In the genomic region with DNA sequence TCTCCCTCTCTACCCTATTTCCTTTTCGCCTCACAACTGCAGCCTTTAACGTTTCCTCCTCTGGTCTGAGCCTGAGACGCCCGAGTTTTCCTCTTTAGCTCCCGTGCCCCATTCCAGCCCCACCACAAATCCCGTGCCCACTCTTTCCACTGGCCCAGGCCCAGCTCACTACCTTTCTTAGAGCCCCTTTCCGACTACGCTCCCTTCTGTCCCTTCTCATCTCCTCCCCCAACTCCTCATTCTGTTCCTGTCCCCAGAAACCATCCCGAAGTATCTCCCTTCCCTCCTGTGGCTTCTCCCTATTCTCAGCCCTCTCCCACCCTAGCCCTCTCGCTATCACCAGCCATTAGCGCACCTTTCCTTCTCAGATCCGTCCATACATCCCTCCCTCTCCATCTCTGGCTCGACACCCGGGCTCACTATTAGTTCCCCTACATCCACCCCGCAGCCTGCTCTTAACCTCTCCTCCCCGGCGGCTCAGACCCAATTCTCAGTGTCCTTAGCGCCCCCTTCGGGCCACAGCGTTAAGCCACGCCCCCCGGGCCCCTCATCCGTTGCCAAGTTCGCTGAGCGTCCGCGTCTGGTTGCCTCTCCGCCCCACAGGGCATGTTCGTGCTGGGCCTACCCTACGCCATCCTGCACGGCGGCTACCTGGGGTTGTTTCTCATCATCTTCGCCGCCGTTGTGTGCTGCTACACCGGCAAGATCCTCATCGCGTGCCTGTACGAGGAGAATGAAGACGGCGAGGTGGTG, we compare ENCODE assay signal across 8 cellular contexts. TPM values are rescaled to one million over a fixed set of nuclear protein-coding genes. Genes with fewer than 3 reads are reported as not detected.
A peak's percentile ranks its signal among the peaks of the same experiment; 100 is the strongest.
DNase-seq lines count a peak whose midpoint lies in the region; ATAC-seq and TF ChIP-seq lines count a peak whose summit lies in the region.

No MANE protein-coding gene starts in this region.

- H3K36me3 ChIP-seq in upper lobe of right lung: no peaks in the 10 kb centered on the region

- H3K27ac ChIP-seq in foreskin keratinocyte (no peak overlapping the region), upper lobe of right lung (no peak overlapping the region)

- no peak overlapping the region for H3K4me3 ChIP-seq in upper lobe of right lung

- H3K27me3 ChIP-seq in foreskin keratinocyte (peaks cover 100% of the 10 kb centered on the region), upper lobe of right lung (peaks cover 100% of the 10 kb centered on the region)

- no peak for ATAC-seq in left ventricle myocardium superior
- ATAC-seq in foreskin keratinocyte: no peak
- no peak for ATAC-seq in upper lobe of right lung
- no peak for ATAC-seq in HG03280 (IDR thresholded peaks at IDR 0.05; ENCODE audit: unreplicated experiment)

- H3K4me1 ChIP-seq in foreskin keratinocyte: no peaks in the 10 kb centered on the region
- H3K4me1 ChIP-seq in upper lobe of right lung: peaks cover 12% of the 10 kb centered on the region

- intact Hi-C loops in left ventricle myocardium superior (cut with micrococcal nuclease): no loop called here
- intact Hi-C loops in cardiac septum (cut with DNase I): no loop called here
- intact Hi-C loops in upper lobe of right lung (cut with DNase I): no loop called here

- DNase-seq in left ventricle myocardium superior: peak; percentile 45
- DNase-seq in cardiac septum (ENCODE audit: low spot score): no peak
- peak; percentile 79 to 85 for DNase-seq in activated CD4-positive, alpha-beta T cell treated with anti-CD3 and anti-CD28 coated beads, Interleukin-2, amount 50 U/mL, for 48 hours
- DNase-seq in foreskin keratinocyte: no peak
- DNase-seq in stimulated activated CD8-positive, alpha-beta memory T cell treated with anti-CD3 and anti-CD28 coated beads, Interleukin-15, amount 100 ng/mL, for 24 hours (ENCODE audit: low read depth): peak; percentile 40
- DNase-seq in kidney glomerular epithelial cell (lab: John Stamatoyannopoulos, UW): no peak
- no peak for DNase-seq in upper lobe of right lung

- no peaks in the 10 kb centered on the region for H3K9me3 ChIP-seq in upper lobe of right lung

- TF ChIP-seq CTCF in foreskin keratinocyte (conservative IDR thresholded peaks at IDR 0.05) (peak; percentile 53), upper lobe of right lung (IDR thresholded peaks at IDR 0.05) (no peak)

RNA-seq across cellular contexts. Expression of a gene that starts 2.7 kb away (rescaled TPM):
- total RNA-seq in left ventricle myocardium superior (not detected), cardiac septum (not detected), foreskin keratinocyte (not detected in 2 replicates), upper lobe of right lung (not detected)
- not detected in 2 replicates for polyA plus RNA-seq in foreskin keratinocyte

RNA-seq across cellular contexts. Expression of a gene that starts 21.2 kb away (rescaled TPM):
- total RNA-seq in left ventricle myocardium superior: 3.2 TPM
- 3.0 TPM for total RNA-seq in cardiac septum
- 8.3 and 8.5 TPM in 2 replicates for total RNA-seq in foreskin keratinocyte
- polyA plus RNA-seq in foreskin keratinocyte: 6.5 and 7.0 TPM in 2 replicates
- 7.0 TPM for total RNA-seq in upper lobe of right lung

Comparison
In these comparisons a context has a peak if more than half of its experiments do, and no peak if none do; other contexts are left out.
1. DNase-seq: peak in left ventricle myocardium superior (single experiment), activated CD4-positive, alpha-beta T cell treated with anti-CD3 and anti-CD28 coated beads, Interleukin-2, amount 50 U/mL, for 48 hours (2 of 2) and stimulated activated CD8-positive, alpha-beta memory T cell treated with anti-CD3 and anti-CD28 coated beads, Interleukin-15, amount 100 ng/mL, for 24 hours (single experiment); none in cardiac septum (single experiment), foreskin keratinocyte (0 of 2), kidney glomerular epithelial cell (single experiment) and upper lobe of right lung (single experiment).